Comparison of ENCODE assay signal across 29 cellular contexts in the genomic region with DNA sequence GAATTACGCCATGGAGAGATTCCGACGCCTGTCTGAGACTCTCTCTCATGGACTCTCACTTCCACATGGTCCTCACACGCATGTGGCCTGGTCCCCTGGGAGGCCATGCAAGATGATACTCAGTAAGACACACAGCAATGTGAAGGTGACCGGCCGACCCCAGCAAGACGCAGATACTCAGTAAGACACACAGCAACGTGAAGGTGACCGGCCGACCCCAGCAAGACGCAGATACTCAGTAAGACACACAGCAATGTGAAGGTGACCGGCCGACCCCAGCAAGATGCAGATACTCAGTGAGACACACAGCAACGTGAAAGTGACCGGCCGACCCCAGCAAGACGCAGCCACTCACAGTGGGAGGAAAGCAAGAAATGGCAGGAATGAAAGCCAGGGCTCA.
"Had no signal": no experiment of that assay in that cellular context is flagged by ENCODE, and none has a peak within 500 bp of the region (broad histone marks: within the 10 kb centered on the region; RNA-seq: fewer than 3 reads in every experiment).

No MANE protein-coding gene starts in this region.

- ATAC-seq: activated CD4-positive, alpha-beta T cell treated with anti-CD3 and anti-CD28 coated beads for 36 hours; activated CD8-positive, alpha-beta memory T cell treated with anti-CD3 and anti-CD28 coated beads, Interleukin-2, amount 10 ng/mL, durations not matched to agents 7 days and 5 days; activated CD8-positive, alpha-beta T cell treated with anti-CD3 and anti-CD28 coated beads, Interleukin-2, amount 10 ng/mL, durations not matched to agents 7 days and 5 days; activated T-cell treated with anti-CD3 and anti-CD28 coated beads, Interleukin-2, amount 50 U/mL, for 72 hours; body of pancreas; effector memory CD8-positive, alpha-beta T cell; foreskin keratinocyte; gastrocnemius medialis; heart left ventricle had no signal

- H3K36me3 Mint-ChIP-seq: activated CD4-positive, alpha-beta memory T cell treated with anti-CD3 and anti-CD28 coated beads for 36 hours; activated CD8-positive, alpha-beta memory T cell treated with anti-CD3 and anti-CD28 coated beads, Interleukin-2, amount 10 ng/mL, durations not matched to agents 7 days and 5 days; activated naive CD8-positive, alpha-beta T cell had no signal

- H3K27ac ChIP-seq: body of pancreas, esophagus muscularis mucosa, foreskin keratinocyte, gastrocnemius medialis, heart left ventricle had no signal

- H3K36me3 ChIP-seq: esophagus muscularis mucosa, gastrocnemius medialis, heart left ventricle had no signal

- H3K27me3 Mint-ChIP-seq: activated CD4-positive, alpha-beta T cell treated with anti-CD3 and anti-CD28 coated beads for 36 hours; activated CD8-positive, alpha-beta memory T cell treated with anti-CD3 and anti-CD28 coated beads, Interleukin-2, amount 10 ng/mL, durations not matched to agents 7 days and 5 days; activated naive CD8-positive, alpha-beta T cell; activated T-cell treated with anti-CD3 and anti-CD28 coated beads, Interleukin-2, amount 50 U/mL, for 24 hours had no signal

- H3K4me1 ChIP-seq: body of pancreas, esophagus muscularis mucosa, foreskin keratinocyte, gastrocnemius medialis, heart left ventricle had no signal

- H3K4me3 Mint-ChIP-seq: activated CD4-positive, alpha-beta memory T cell treated with anti-CD3 and anti-CD28 coated beads for 36 hours; activated CD4-positive, alpha-beta T cell treated with anti-CD3 and anti-CD28 coated beads for 36 hours; activated CD4-positive, alpha-beta T cell treated with anti-CD3 and anti-CD28 coated beads, Interleukin-2, amount 10 ng/mL, durations not matched to agents 24 days and 14 days; activated CD8-positive, alpha-beta memory T cell treated with anti-CD3 and anti-CD28 coated beads, Interleukin-2, amount 10 ng/mL, durations not matched to agents 7 days and 5 days; activated CD8-positive, alpha-beta T cell treated with anti-CD3 and anti-CD28 coated beads, Interleukin-2, amount 10 ng/mL, durations not matched to agents 7 days and 5 days; activated naive CD8-positive, alpha-beta T cell; activated T-cell treated with anti-CD3 and anti-CD28 coated beads, Interleukin-2, amount 50 U/mL, for 24 hours; activated T-cell treated with anti-CD3 and anti-CD28 coated beads, Interleukin-2, amount 50 U/mL, for 72 hours; effector memory CD8-positive, alpha-beta T cell had no signal

- H3K9me3 ChIP-seq: body of pancreas, esophagus muscularis mucosa, gastrocnemius medialis, heart left ventricle had no signal

- FAIRE-seq: colon had no signal

- H3K27me3 ChIP-seq: body of pancreas, foreskin keratinocyte, gastrocnemius medialis had no signal

- DNase-seq: activated CD4-positive, alpha-beta memory T cell treated with anti-CD3 and anti-CD28 coated beads for 36 hours; activated CD4-positive, alpha-beta T cell treated with anti-CD3 and anti-CD28 coated beads for 36 hours; activated CD4-positive, alpha-beta T cell treated with anti-CD3 and anti-CD28 coated beads, Interleukin-2, amount 10 ng/mL, durations not matched to agents 24 days and 14 days; activated CD4-positive, CD25-positive, alpha-beta regulatory T cell; activated CD4-positive, CD25-positive, alpha-beta regulatory T cell treated with anti-CD3 and anti-CD28 coated beads, Interleukin-2, amount 50 U/mL, for 72 hours; activated CD8-positive, alpha-beta memory T cell treated with anti-CD3 and anti-CD28 coated beads, Interleukin-2, amount 10 ng/mL, durations not matched to agents 7 days and 5 days; activated CD8-positive, alpha-beta memory T cell treated with anti-CD3 and anti-CD28 coated beads, Interleukin-2, amount 50 U/mL, for 4 hours; activated CD8-positive, alpha-beta T cell treated with anti-CD3 and anti-CD28 coated beads, Interleukin-2, amount 10 ng/mL, durations not matched to agents 7 days and 5 days; activated gamma-delta T cell treated with Interleukin-2 at 50 U/mL for 16 hours; activated naive CD4-positive, alpha-beta T cell treated with anti-CD3 and anti-CD28 coated beads, Interleukin-2, amount 50 U/mL, for 16 hours; activated naive CD4-positive, alpha-beta T cell treated with Interleukin-2 at 50 U/mL for 16 hours; activated T-cell treated with anti-CD3 and anti-CD28 coated beads, Interleukin-2, amount 50 U/mL, for 24 hours; activated T-cell treated with anti-CD3 and anti-CD28 coated beads, Interleukin-2, amount 50 U/mL, for 72 hours; amniotic stem cell; anterior cingulate cortex; body of pancreas; caudate nucleus; cortex of kidney; dermis blood vessel endothelial cell; effector CD4-positive, alpha-beta T cell; effector memory CD8-positive, alpha-beta T cell; erythroblast; foreskin keratinocyte; gastrocnemius medialis; heart left ventricle; T-helper 2 cell had no signal

- H3K4me3 ChIP-seq: body of pancreas, esophagus muscularis mucosa, gastrocnemius medialis, heart left ventricle had no signal

- H3K9me3 Mint-ChIP-seq: activated CD4-positive, alpha-beta memory T cell treated with anti-CD3 and anti-CD28 coated beads for 36 hours; activated CD4-positive, alpha-beta T cell treated with anti-CD3 and anti-CD28 coated beads, Interleukin-2, amount 10 ng/mL, durations not matched to agents 24 days and 14 days; activated T-cell treated with anti-CD3 and anti-CD28 coated beads, Interleukin-2, amount 50 U/mL, for 24 hours; activated T-cell treated with anti-CD3 and anti-CD28 coated beads, Interleukin-2, amount 50 U/mL, for 72 hours had no signal

- H3K27ac Mint-ChIP-seq: activated CD4-positive, alpha-beta memory T cell treated with anti-CD3 and anti-CD28 coated beads for 36 hours; activated CD4-positive, alpha-beta T cell treated with anti-CD3 and anti-CD28 coated beads for 36 hours; activated CD4-positive, alpha-beta T cell treated with anti-CD3 and anti-CD28 coated beads, Interleukin-2, amount 10 ng/mL, durations not matched to agents 24 days and 14 days; activated CD8-positive, alpha-beta memory T cell treated with anti-CD3 and anti-CD28 coated beads, Interleukin-2, amount 10 ng/mL, durations not matched to agents 7 days and 5 days; activated CD8-positive, alpha-beta T cell treated with anti-CD3 and anti-CD28 coated beads, Interleukin-2, amount 10 ng/mL, durations not matched to agents 7 days and 5 days; activated naive CD8-positive, alpha-beta T cell; activated T-cell treated with anti-CD3 and anti-CD28 coated beads, Interleukin-2, amount 50 U/mL, for 24 hours; activated T-cell treated with anti-CD3 and anti-CD28 coated beads, Interleukin-2, amount 50 U/mL, for 72 hours; effector memory CD8-positive, alpha-beta T cell had no signal

- H3K4me1 Mint-ChIP-seq: activated CD4-positive, alpha-beta T cell treated with anti-CD3 and anti-CD28 coated beads for 36 hours; activated CD4-positive, alpha-beta T cell treated with anti-CD3 and anti-CD28 coated beads, Interleukin-2, amount 10 ng/mL, durations not matched to agents 24 days and 14 days; activated CD8-positive, alpha-beta memory T cell treated with anti-CD3 and anti-CD28 coated beads, Interleukin-2, amount 10 ng/mL, durations not matched to agents 7 days and 5 days had no signal
